In genomic region chr18:51110073-51110797, GRCh38 we compare ENCODE assay signal across 1 cellular context.
A peak's percentile ranks its signal among the peaks of the same experiment; 100 is the strongest.
TF ChIP-seq lines count a peak whose summit lies in the region.

No MANE protein-coding gene starts in this region.

TF ChIP-seq in HepG2, 621 proteins besides CTCF, POLR2A, EP300 and RAD21 (continued from another document and continues in another):
- TF ChIP-seq TFDP2 (CRISPR knock-in tag; IDR thresholded peaks at IDR 0.05) (peak; percentile 55; the same call in 1 of the 2 replicates), ZNF574 (CRISPR knock-in tag; IDR thresholded peaks at IDR 0.05) (0 out of 2 replicates have a peak, but pooled peaks have one; percentile 26), RNF219 (CRISPR knock-in tag; IDR thresholded peaks at IDR 0.05) (no peak), HNRNPUL1 (IDR thresholded peaks at IDR 0.05; ENCODE audit: low read depth, low read length) (no peak), NKX3-1 (CRISPR knock-in tag; IDR thresholded peaks at IDR 0.05) (no peak), ZFYVE20 (CRISPR knock-in tag; IDR thresholded peaks at IDR 0.05; ENCODE audit: borderline replicate concordance, low read depth) (no peak), MIER3 (CRISPR knock-in tag; IDR thresholded peaks at IDR 0.05; ENCODE audit: borderline replicate concordance) (no peak), ZNF317 (CRISPR knock-in tag; IDR thresholded peaks at IDR 0.05) (0 out of 2 replicates have a peak, but pooled peaks have one; percentile 51), BHLHE40 (IDR thresholded peaks at IDR 0.05; ENCODE audit: low read length) (no peak), ZNF431 (CRISPR knock-in tag; IDR thresholded peaks at IDR 0.05; ENCODE audit: borderline replicate concordance, low read depth) (no peak), HNF4A (CRISPR knock-in tag; IDR thresholded peaks at IDR 0.05) (no peak), GABPA (IDR thresholded peaks at IDR 0.05; ENCODE audit: low read depth, low read length) (no peak), GABPA (CRISPR knock-in tag; IDR thresholded peaks at IDR 0.05; ENCODE audit: low read depth) (no peak), ZNF510 (CRISPR knock-in tag; IDR thresholded peaks at IDR 0.05; ENCODE audit: low read depth) (no peak), ZBTB25 (CRISPR knock-in tag; IDR thresholded peaks at IDR 0.05) (no peak), NR0B2 (CRISPR knock-in tag; IDR thresholded peaks at IDR 0.05) (0 out of 2 replicates have a peak, but pooled peaks have one; percentile 45), MYC (CRISPR knock-in tag; IDR thresholded peaks at IDR 0.05; ENCODE audit: borderline replicate concordance) (0 out of 2 replicates have a peak, but pooled peaks have one; percentile 26), ZNF318 (CRISPR knock-in tag; IDR thresholded peaks at IDR 0.05) (no peak), ETV6 (CRISPR knock-in tag; conservative IDR thresholded peaks at IDR 0.05) (no peak), ZFX (CRISPR knock-in tag; IDR thresholded peaks at IDR 0.05; ENCODE audit: low read depth) (peak; percentile 33), ZNF646 (CRISPR knock-in tag; IDR thresholded peaks at IDR 0.05) (no peak), ZBTB46 (CRISPR knock-in tag; IDR thresholded peaks at IDR 0.05; ENCODE audit: borderline replicate concordance) (no peak), ZNF543 (CRISPR knock-in tag; IDR thresholded peaks at IDR 0.05) (no peak), E2F1 (CRISPR knock-in tag; IDR thresholded peaks at IDR 0.05) (no peak)
